ENCODE assay signal across 19 cellular contexts in genomic region chr4:22778547-22779163, GRCh38.
"Had no signal": no experiment of that assay in that cellular context is flagged by ENCODE, and none has a peak within 500 bp of the region (broad histone marks: within the 10 kb centered on the region; RNA-seq: fewer than 3 reads in every experiment).

No MANE protein-coding gene starts in this region.

- FAIRE-seq: endothelial cell of umbilical vein had no signal

- H3K9me3 ChIP-seq: psoas muscle had no signal

- H3K36me3 ChIP-seq: gastroesophageal sphincter had no signal

- H3K27ac ChIP-seq: gastroesophageal sphincter, hepatocyte, parathyroid adenoma, psoas muscle had no signal

- H3K4me1 ChIP-seq: gastroesophageal sphincter, psoas muscle had no signal

- H3K4me2 ChIP-seq: hepatocyte had no signal

- H3K4me3 ChIP-seq: gastroesophageal sphincter, hepatocyte, psoas muscle had no signal

- H3K79me2 ChIP-seq: hepatocyte, parathyroid adenoma had no signal

- ATAC-seq: activated naive CD8-positive, alpha-beta T cell treated with anti-CD3 and anti-CD28 coated beads, Interleukin-2, amount 50 U/mL, for 24 hours; gastroesophageal sphincter; left colon; naive thymus-derived CD8-positive, alpha-beta T cell; psoas muscle had no signal

- H3K27me3 ChIP-seq: gastroesophageal sphincter, hepatocyte had no signal

- DNase-seq: activated CD4-positive, alpha-beta memory T cell treated with anti-CD3 and anti-CD28 coated beads, Interleukin-2, amount 10 ng/mL, durations not matched to agents 7 days and 5 days; activated CD4-positive, alpha-beta T cell treated with anti-CD3 and anti-CD28 coated beads, Interleukin-2, amount 10 ng/mL, durations not matched to agents 7 days and 5 days; activated CD4-positive, CD25-positive, alpha-beta regulatory T cell treated with anti-CD3 and anti-CD28 coated beads, Interleukin-2, amount 50 U/mL, for 72 hours; activated CD8-positive, alpha-beta memory T cell treated with anti-CD3 and anti-CD28 coated beads, Interleukin-2, amount 50 U/mL, for 48 hours; activated naive CD8-positive, alpha-beta T cell treated with anti-CD3 and anti-CD28 coated beads, Interleukin-2, amount 50 U/mL, for 24 hours; activated T-cell treated with anti-CD3 and anti-CD28 coated beads, Interleukin-2, amount 50 U/mL, for 24 hours; amygdala; islet precursor cell; left colon; mesenchymal stem cell; naive thymus-derived CD8-positive, alpha-beta T cell; nucleus accumbens; psoas muscle; stimulated activated naive CD4-positive, alpha-beta T cell treated with Interleukin-2 at 50 U/mL for 16 hours; T-helper 1 cell had no signal

- H2AFZ ChIP-seq: hepatocyte, parathyroid adenoma had no signal

- H3K9ac ChIP-seq: parathyroid adenoma had no signal
